15 cellular contexts compared by ENCODE assay signal in genomic region chr12:111581434-111582132, GRCh38.
"Had no signal": no experiment of that assay in that cellular context is flagged by ENCODE, and none has a peak within 500 bp of the region (broad histone marks: within the 10 kb centered on the region; RNA-seq: fewer than 3 reads in every experiment).

No MANE protein-coding gene starts in this region.

- H3K27ac ChIP-seq: lower lobe of right lung, transverse colon had no signal

- H3K9me3 ChIP-seq: lower lobe of right lung, transverse colon had no signal

- H3K9me3 Mint-ChIP-seq: activated B cell treated with CpG ODN at 0.5 μM for 24 hours; activated naive CD4-positive, alpha-beta T cell treated with anti-CD3 and anti-CD28 coated beads, Interleukin-2, amount 50 U/mL, for 72 hours; immature natural killer cell; nephron had no signal

- H3K27me3 Mint-ChIP-seq: activated B cell treated with CpG ODN at 0.5 μM for 24 hours, brain had no signal

- H3K27ac Mint-ChIP-seq: activated B cell treated with CpG ODN at 0.5 μM for 24 hours, nephron had no signal

- H3K36me3 Mint-ChIP-seq: activated naive CD4-positive, alpha-beta T cell treated with anti-CD3 and anti-CD28 coated beads, Interleukin-2, amount 50 U/mL, for 72 hours had no signal

- DNase-seq: activated B cell treated with CpG ODN at 0.5 μM for 24 hours; activated CD4-positive, alpha-beta T cell treated with anti-CD3 and anti-CD28 coated beads, Interleukin-2, amount 50 U/mL, for 1 hour; activated effector memory CD4-positive, alpha-beta T cell treated with anti-CD3 and anti-CD28 coated beads, Interleukin-2, amount 50 U/mL, for 16 hours; activated T-cell treated with anti-CD3 and anti-CD28 coated beads, Interleukin-2, amount 50 U/mL, for 1 hour; amniotic stem cell; dermis blood vessel endothelial cell; immature natural killer cell; lower lobe of right lung; stimulated activated CD4-positive, alpha-beta T cell treated with anti-CD3 and anti-CD28 coated beads, Interleukin-15, amount 100 ng/mL, for 24 hours; substantia nigra; transverse colon had no signal

- ATAC-seq: activated naive CD4-positive, alpha-beta T cell treated with anti-CD3 and anti-CD28 coated beads, Interleukin-2, amount 50 U/mL, for 72 hours; lower lobe of right lung; SK-N-SH treated with all-trans-retinoic acid at 6 μM for 48 hours had no signal

- H3K27me3 ChIP-seq: transverse colon had no signal

- H3K36me3 ChIP-seq: lower lobe of right lung, transverse colon had no signal

- H3K4me3 Mint-ChIP-seq: activated B cell treated with CpG ODN at 0.5 μM for 24 hours, brain, immature natural killer cell, nephron had no signal

- H3K4me1 Mint-ChIP-seq: brain, nephron had no signal

- H3K4me3 ChIP-seq: lower lobe of right lung, transverse colon had no signal
